Comparison of ENCODE assay signal across 8 cellular contexts in genomic region chr15:27358751-27359434, GRCh38.
A peak's percentile ranks its signal among the peaks of the same experiment; 100 is the strongest.
DNase-seq lines count a peak whose midpoint lies in the region; ATAC-seq, FAIRE-seq and TF ChIP-seq lines count a peak whose summit lies in the region.

No MANE protein-coding gene starts in this region.

- DNase-seq in CD14-positive monocyte (ENCODE audit: low spot score) (no peak), HEK293T (ENCODE audit: extremely low spot score) (peak; percentile 7), midbrain (lab: John Stamatoyannopoulos, UW) (peak; percentile 9), RCC 7860 (ENCODE audit: low spot score) (no peak)
- DNase-seq in stimulated activated naive CD4-positive, alpha-beta T cell treated with Interleukin-2 at 50 U/mL for 16 hours (lab: John Stamatoyannopoulos, UW), result no peak
- no peak for DNase-seq in activated naive CD4-positive, alpha-beta T cell treated with anti-CD3 and anti-CD28 coated beads for 36 hours

- CTCF ChIA-PET in HEK293T (lab: Yijun Ruan, JAX), result interaction anchor here (0.6 to 1.3 kb wide), 6 partner anchors 10 to 920 kb away, joined by 3 to 4 read pairs (median 3); no protein-coding TSS in a partner anchor
- CTCF ChIA-PET in activated naive CD4-positive, alpha-beta T cell treated with anti-CD3 and anti-CD28 coated beads for 36 hours (lab: Charles Lee), result interaction anchor here (0.6 to 2.2 kb wide), 5 partner anchors 12 to 467 kb away, joined by 3 to 11 read pairs (median 3); no protein-coding TSS in a partner anchor

- ATAC-seq in HG03457 (IDR thresholded peaks at IDR 0.05; ENCODE audit: unreplicated experiment), result no peak

- no peaks in the 10 kb centered on the region for H3K36me3 Mint-ChIP-seq in CD14-positive monocyte
- H3K36me3 Mint-ChIP-seq in brain, result no peaks in the 10 kb centered on the region
- H3K36me3 Mint-ChIP-seq in activated naive CD4-positive, alpha-beta T cell treated with anti-CD3 and anti-CD28 coated beads for 36 hours (ENCODE audit: low read depth), result no peaks in the 10 kb centered on the region

- intact Hi-C loops in CD14-positive monocyte (cut with micrococcal nuclease), result no loop called here
- intact Hi-C loops in activated naive CD4-positive, alpha-beta T cell treated with anti-CD3 and anti-CD28 coated beads for 36 hours (cut with micrococcal nuclease), result loop anchor here (5.0 kb wide), 2 partner anchors 302 to 467 kb away; no protein-coding TSS in a partner anchor

- H3K4me3 Mint-ChIP-seq in CD14-positive monocyte (no peak overlapping the region), brain (no peak overlapping the region)
- H3K4me3 Mint-ChIP-seq in activated naive CD4-positive, alpha-beta T cell treated with anti-CD3 and anti-CD28 coated beads for 36 hours, result no peak overlapping the region

- TF ChIP-seq CTCF in CD14-positive monocyte (IDR thresholded peaks at IDR 0.05) (peak; percentile 35), brain (conservative IDR thresholded peaks at IDR 0.05) (peak; percentile 79 to 93)

- FAIRE-seq in RCC 7860 (lab: Jason Lieb, UNC), result no peak

- POLR2A ChIA-PET in HEK293T (lab: Yijun Ruan, JAX), result no interaction called here

- H3K9me3 Mint-ChIP-seq in CD14-positive monocyte (peaks cover 0 to 4% (median 0%) of the 10 kb centered on the region in 7 donors), brain (peaks cover 0 to 9% (median 0%) of the 10 kb centered on the region in 5 experiments)
- no peaks in the 10 kb centered on the region for H3K9me3 Mint-ChIP-seq in activated naive CD4-positive, alpha-beta T cell treated with anti-CD3 and anti-CD28 coated beads for 36 hours

- H3K27me3 Mint-ChIP-seq in CD14-positive monocyte (ENCODE audit: low read depth in 3 of 3) (peaks cover 0 to 3% (median 3%) of the 10 kb centered on the region in 3 donors), brain (peaks cover 8% of the 10 kb centered on the region)
- no peaks in the 10 kb centered on the region for H3K27me3 Mint-ChIP-seq in activated naive CD4-positive, alpha-beta T cell treated with anti-CD3 and anti-CD28 coated beads for 36 hours (ENCODE audit: low read depth)

- no peaks in the 10 kb centered on the region for H3K4me1 Mint-ChIP-seq in CD14-positive monocyte
- H3K4me1 Mint-ChIP-seq in brain, result peaks cover 25% of the 10 kb centered on the region
- no peaks in the 10 kb centered on the region for H3K4me1 Mint-ChIP-seq in activated naive CD4-positive, alpha-beta T cell treated with anti-CD3 and anti-CD28 coated beads for 36 hours (ENCODE audit: low read depth)

- H3K27ac Mint-ChIP-seq in CD14-positive monocyte (no peak overlapping the region), brain (no peak overlapping the region)
- no peak overlapping the region for H3K27ac Mint-ChIP-seq in activated naive CD4-positive, alpha-beta T cell treated with anti-CD3 and anti-CD28 coated beads for 36 hours

TF ChIP-seq in HEK293T, 16 proteins besides CTCF, POLR2A, EP300 and RAD21:
- no peak for TF ChIP-seq FOXA1 (IDR thresholded peaks at IDR 0.05)
- TF ChIP-seq SUZ12 (IDR thresholded peaks at IDR 0.05), result no peak
- TF ChIP-seq SP1 (IDR thresholded peaks at IDR 0.05), result no peak
- TF ChIP-seq ARNT (IDR thresholded peaks at IDR 0.05), result no peak
- no peak for TF ChIP-seq FOXM1 (IDR thresholded peaks at IDR 0.05; ENCODE audit: borderline replicate concordance)
- TF ChIP-seq PKNOX1 (IDR thresholded peaks at IDR 0.05), result no peak
- no peak for TF ChIP-seq BHLHE40 (IDR thresholded peaks at IDR 0.05; ENCODE audit: borderline replicate concordance)
- no peak for TF ChIP-seq HDGF (IDR thresholded peaks at IDR 0.05; ENCODE audit: borderline replicate concordance)
- TF ChIP-seq LEF1 (IDR thresholded peaks at IDR 0.05; ENCODE audit: borderline replicate concordance), result no peak
- no peak for TF ChIP-seq FOXK2 (IDR thresholded peaks at IDR 0.05)
- no peak for TF ChIP-seq L3MBTL2 (conservative IDR thresholded peaks at IDR 0.05)
- no peak for TF ChIP-seq CTBP1 (IDR thresholded peaks at IDR 0.05; ENCODE audit: borderline replicate concordance)
- TF ChIP-seq TARDBP (IDR thresholded peaks at IDR 0.05), result no peak
- TF ChIP-seq NFRKB (IDR thresholded peaks at IDR 0.05), result no peak
- no peak for TF ChIP-seq ELF4 (IDR thresholded peaks at IDR 0.05)
- TF ChIP-seq ZNF384 (IDR thresholded peaks at IDR 0.05), result no peak
TF ChIP-seq in HEK293T: peak in this region for 0.

Comparison
In these comparisons a context has a peak if more than half of its experiments do, and no peak if none do; other contexts are left out.
1. DNase-seq: peak in HEK293T (single experiment) and midbrain (single experiment); none in CD14-positive monocyte (single experiment), stimulated activated naive CD4-positive, alpha-beta T cell treated with Interleukin-2 at 50 U/mL for 16 hours (single experiment), RCC 7860 (single experiment) and activated naive CD4-positive, alpha-beta T cell treated with anti-CD3 and anti-CD28 coated beads for 36 hours (single experiment).